In genomic region chr6:14806101-14806500, GRCh38 we compare ENCODE assay signal across 30 cellular contexts.
"Had no signal": no experiment of that assay in that cellular context is flagged by ENCODE, and none has a peak within 500 bp of the region (broad histone marks: within the 10 kb centered on the region; RNA-seq: fewer than 3 reads in every experiment).

No MANE protein-coding gene starts in this region.

- H3K36me3 ChIP-seq: brain microvascular endothelial cell, esophagus muscularis mucosa, gastroesophageal sphincter, WERI-Rb-1 had no signal

- H3K9me3 Mint-ChIP-seq: effector memory CD8-positive, alpha-beta T cell had no signal

- ATAC-seq: activated CD4-positive, CD25-positive, alpha-beta regulatory T cell treated with anti-CD3 and anti-CD28 coated beads, Interleukin-2, amount 50 U/mL, for 24 hours; activated CD8-positive, alpha-beta T cell treated with anti-CD3 and anti-CD28 coated beads for 36 hours; activated T-cell treated with anti-CD3 and anti-CD28 coated beads, Interleukin-2, amount 50 U/mL, for 4 hours; activated T-helper 17 cell treated with anti-CD3 and anti-CD28 coated beads, Interleukin-2, amount 50 U/mL, for 72 hours; effector memory CD8-positive, alpha-beta T cell; gastroesophageal sphincter; T-helper 17 cell had no signal

- H3K36me3 Mint-ChIP-seq: activated naive CD8-positive, alpha-beta T cell had no signal

- H3K27ac ChIP-seq: brain microvascular endothelial cell, esophagus muscularis mucosa, WERI-Rb-1 had no signal

- H3K4me3 Mint-ChIP-seq: activated B cell treated with CpG ODN at 0.5 μM for 24 hours; activated CD8-positive, alpha-beta T cell treated with anti-CD3 and anti-CD28 coated beads for 36 hours; activated naive CD8-positive, alpha-beta T cell; activated T-cell treated with anti-CD3 and anti-CD28 coated beads, Interleukin-2, amount 50 U/mL, for 4 hours; activated T-helper 17 cell treated with anti-CD3 and anti-CD28 coated beads, Interleukin-2, amount 50 U/mL, for 72 hours; effector memory CD8-positive, alpha-beta T cell; T-helper 17 cell; T-helper 2 cell treated with Interferon-gamma antibody and Interleukin-4, amounts not matched to agents 5 μg/mL and 100 μg/mL, for 36 hours had no signal

- H3K27ac Mint-ChIP-seq: activated B cell treated with CpG ODN at 0.5 μM for 24 hours; activated CD8-positive, alpha-beta T cell treated with anti-CD3 and anti-CD28 coated beads for 36 hours; activated naive CD8-positive, alpha-beta T cell; activated T-helper 17 cell treated with anti-CD3 and anti-CD28 coated beads, Interleukin-2, amount 50 U/mL, for 72 hours; effector memory CD8-positive, alpha-beta T cell; T-helper 17 cell; T-helper 2 cell treated with Interferon-gamma antibody and Interleukin-4, amounts not matched to agents 5 μg/mL and 100 μg/mL, for 36 hours had no signal

- H3K4me1 Mint-ChIP-seq: activated B cell treated with CpG ODN at 0.5 μM for 24 hours; activated T-helper 17 cell treated with anti-CD3 and anti-CD28 coated beads, Interleukin-2, amount 50 U/mL, for 72 hours; T-helper 17 cell had no signal

- H3K9me3 ChIP-seq: esophagus muscularis mucosa, gastroesophageal sphincter had no signal

- DNase-seq: activated B cell treated with CpG ODN at 0.5 μM for 24 hours; activated CD4-positive, alpha-beta T cell treated with anti-CD3 and anti-CD28 coated beads for 48 hours; activated CD4-positive, alpha-beta T cell treated with anti-CD3 and anti-CD28 coated beads, Interleukin-2, amount 50 U/mL, for 1 hour; activated CD4-positive, alpha-beta T cell treated with anti-CD3 and anti-CD28 coated beads, Interleukin-2, amount 50 U/mL, for 48 hours; activated CD8-positive, alpha-beta memory T cell treated with anti-CD3 and anti-CD28 coated beads for 24 hours; activated CD8-positive, alpha-beta T cell treated with anti-CD3 and anti-CD28 coated beads for 36 hours; activated effector memory CD4-positive, alpha-beta T cell treated with Interleukin-2 at 50 U/mL for 16 hours; activated gamma-delta T cell treated with Interleukin-2 at 50 U/mL for 16 hours; activated naive CD4-positive, alpha-beta T cell treated with anti-CD3 and anti-CD28 coated beads, Interleukin-2, amount 50 U/mL, for 16 hours; activated naive CD4-positive, alpha-beta T cell treated with Interleukin-2 at 50 U/mL for 16 hours; activated T-cell treated with anti-CD3 and anti-CD28 coated beads, Interleukin-2, amount 50 U/mL, for 4 hours; amniotic stem cell; anterior cingulate cortex; brain microvascular endothelial cell; cortex of kidney; dermis blood vessel endothelial cell; effector CD4-positive, alpha-beta T cell; effector memory CD8-positive, alpha-beta T cell; erythroblast; foreskin melanocyte; T-helper 1 cell; T-helper 17 cell; T1000; WERI-Rb-1 had no signal

- H3K4me3 ChIP-seq: esophagus muscularis mucosa, gastroesophageal sphincter had no signal

- H3K27me3 ChIP-seq: brain microvascular endothelial cell, esophagus muscularis mucosa, gastroesophageal sphincter had no signal

- H3K27me3 Mint-ChIP-seq: activated B cell treated with CpG ODN at 0.5 μM for 24 hours; activated CD8-positive, alpha-beta T cell treated with anti-CD3 and anti-CD28 coated beads for 36 hours; activated naive CD8-positive, alpha-beta T cell; activated T-helper 17 cell treated with anti-CD3 and anti-CD28 coated beads, Interleukin-2, amount 50 U/mL, for 72 hours had no signal
